ENCODE assay signal across 20 cellular contexts in genomic region chr12:44158746-44159145, GRCh38.
"Had no signal": no experiment of that assay in that cellular context is flagged by ENCODE, and none has a peak within 500 bp of the region (broad histone marks: within the 10 kb centered on the region; RNA-seq: fewer than 3 reads in every experiment).

No MANE protein-coding gene starts in this region.

- H3K4me3 ChIP-seq: MG63 had no signal

- H3K36me3 ChIP-seq: MG63 had no signal

- H3K9me3 ChIP-seq: MG63 had no signal

- ATAC-seq: activated CD4-positive, CD25-positive, alpha-beta regulatory T cell treated with anti-CD3 and anti-CD28 coated beads, Interleukin-2, amount 50 U/mL, for 24 hours; activated CD8-positive, alpha-beta T cell treated with anti-CD3 and anti-CD28 coated beads, Interleukin-2, amount 10 ng/mL, durations not matched to agents 7 days and 5 days; PC-3 had no signal

- FAIRE-seq: bronchial epithelial cell, RCC 7860 had no signal

- H3K27me3 ChIP-seq: MG63 had no signal

- DNase-seq: activated CD4-positive, alpha-beta T cell treated with anti-CD3 and anti-CD28 coated beads for 4 hours; activated CD4-positive, alpha-beta T cell treated with anti-CD3 and anti-CD28 coated beads, Interleukin-2, amount 50 U/mL, for 4 hours; activated CD8-positive, alpha-beta memory T cell treated with anti-CD3 and anti-CD28 coated beads, Interleukin-2, amount 50 U/mL, for 48 hours; activated CD8-positive, alpha-beta T cell treated with anti-CD3 and anti-CD28 coated beads, Interleukin-2, amount 10 ng/mL, durations not matched to agents 7 days and 5 days; activated naive CD4-positive, alpha-beta T cell; activated T-cell treated with anti-CD3 and anti-CD28 coated beads, Interleukin-2, amount 50 U/mL, for 1 hour; aorta; central memory CD4-positive, alpha-beta T cell; MG63; MV-4-11; NCI-H146; NCI-H187 treated with DMSO at 0.1 percent for 48 hours; NCI-H345; NCI-H510A; NCI-H526 treated with DMSO at 0.1 percent for 48 hours; PC-3; SHP77 had no signal
